1 cellular context compared by ENCODE assay signal in genomic region chr17:409308-409847, GRCh38.
TF ChIP-seq lines count a peak whose summit lies in the region.

No MANE protein-coding gene starts in this region.

TF ChIP-seq in GM12878, 131 proteins besides CTCF, POLR2A, EP300 and RAD21 (continued from another document):
- TF ChIP-seq RB1 (IDR thresholded peaks at IDR 0.05; ENCODE audit: borderline replicate concordance): 0 out of 2 replicates have a peak, but pooled peaks have one; percentile 51
- TF ChIP-seq BRCA1 (IDR thresholded peaks at IDR 0.05; ENCODE audit: low read depth, low read length): 0 out of 2 replicates have a peak, but pooled peaks have one; percentile 18
- TF ChIP-seq NKRF (conservative IDR thresholded peaks at IDR 0.05): 0 out of 2 replicates have a peak, but pooled peaks have one; percentile 31
- TF ChIP-seq MLLT1 (IDR thresholded peaks at IDR 0.05): peak; percentile 37; the same call in 1 of the 2 replicates
TF ChIP-seq in GM12878: peak in this region for 5.
